In genomic region chr6:124436803-124437202, GRCh38 we compare ENCODE assay signal across 26 cellular contexts.
DNase-seq lines count a peak whose midpoint lies in the region; ATAC-seq, FAIRE-seq and TF ChIP-seq lines count a peak whose summit lies in the region.
"Had no signal": no experiment of that assay in that cellular context is flagged by ENCODE, and none has a peak within 500 bp of the region (broad histone marks: within the 10 kb centered on the region; RNA-seq: fewer than 3 reads in every experiment).

No MANE protein-coding gene starts in this region.

- POLR2A ChIA-PET in GM12878 (lab: Charles Lee) = no interaction called here

- H3K36me3 ChIP-seq in GM12878 (ENCODE audit: control insufficient read depth in 2 of 2, insufficient read depth in 2 of 2, low read length in 1 of 2) = no peaks in the 10 kb centered on the region

- intact Hi-C loops in GM12878 (cut with micrococcal nuclease; ENCODE audit: unreplicated experiment) = no loop called here

- CTCF ChIA-PET in GM12878 (lab: Yijun Ruan, JAX) = no interaction called here

- peak; percentile 54 for ATAC-seq in GM18498 (IDR thresholded peaks at IDR 0.05; ENCODE audit: unreplicated experiment)
- ATAC-seq in GM19463 (IDR thresholded peaks at IDR 0.05; ENCODE audit: unreplicated experiment) = peak; percentile 48
- peak; percentile 45 for ATAC-seq in HG03095 (IDR thresholded peaks at IDR 0.05; ENCODE audit: unreplicated experiment)
- ATAC-seq in GM12878 = peak; percentile 49
- ATAC-seq in HG02885 (IDR thresholded peaks at IDR 0.05; ENCODE audit: poor library complexity, unreplicated experiment) = no peak
- ATAC-seq: Panc1 had no signal

- H2AFZ ChIP-seq in GM12878 (ENCODE audit: control insufficient read depth, low read depth, low read length) = no peak overlapping the region

- no peak for TF ChIP-seq EP300 in GM12878 (IDR thresholded peaks at IDR 0.05; ENCODE audit: borderline replicate concordance in 1 of 2, control insufficient read depth in 1 of 2, low read depth in 2 of 2, low read length in 2 of 2)

- DNase-seq in GM12878 (ENCODE audit: low read depth, low spot score) = no peak
- DNase-seq in NCI-H82 treated with DMSO at 0.1 percent for 48 hours (lab: John Stamatoyannopoulos, UW; ENCODE audit: unreplicated experiment) = no peak
- no peak for DNase-seq in ACHN
- no peak for DNase-seq in activated naive CD4-positive, alpha-beta T cell treated with anti-CD3 and anti-CD28 coated beads, Interleukin-2, amount 50 U/mL, for 16 hours
- DNase-seq: AML-193; C1 segment of cervical spinal cord; Calu3; CD8-positive, alpha-beta memory T cell; DMS53; EL; GF-D8; H7; Kasumi-1; NCI-H1436; NCI-H187 treated with DMSO at 0.1 percent for 48 hours; NCI-H2107; NCI-H69; SIG-M5; SK-N-SH; T-helper 2 cell had no signal

- H3K4me2 ChIP-seq in GM12878 (ENCODE audit: control insufficient read depth, insufficient read depth) = no peak overlapping the region; the same call in 1 of the 2 replicates
- H3K4me2 ChIP-seq: SK-N-SH had no signal

- H3K4me3 ChIP-seq in GM12878 = no peak overlapping the region

- H3K79me2 ChIP-seq in GM12878 (ENCODE audit: control insufficient read depth, insufficient read depth, low read length) = no peaks in the 10 kb centered on the region

- 34% methylated on average over 3 of the region's 3 CpGs for WGBS in GM12878 (ENCODE audit: insufficient coverage, insufficient replicate concordance, low lambda C conversion rate, missing lambda C conversion rate)

- BruUV-seq in GM12878 (replicated peaks; lab: Mats Ljungman, UMichigan) = no TSS peak

- TF ChIP-seq RAD21 in GM12878 (IDR thresholded peaks at IDR 0.05; ENCODE audit: insufficient read depth, low read depth, low read length) = no peak

- no peak for FAIRE-seq in GM12878 (lab: Jason Lieb, UNC)

- no peak overlapping the region for H3K27ac ChIP-seq in GM12878 (ENCODE audit: control insufficient read depth, insufficient read depth)
- H3K27ac ChIP-seq: 22Rv1 had no signal

- in situ Hi-C loops in GM12878 (cut with MboI) (no loop called here), ACHN (cut with HindIII; ENCODE audit: low pct_ligation_motif_present, low pct_unique_long_range_greater_than_20kb, low sequenced_read_pairs) (no loop called here)

- SMC1A ChIA-PET in GM12878 (lab: Charles Lee; ENCODE audit: uncharacterized antibody, unreplicated experiment) = no interaction called here

- no peak for TF ChIP-seq POLR2A in GM12878 (IDR thresholded peaks at IDR 0.05; ENCODE audit: low read depth, low read length)

- no peak for TF ChIP-seq CTCF in GM12878 (IDR thresholded peaks at IDR 0.05 in 2 of 3, conservative IDR thresholded peaks at IDR 0.05 in 1 of 3; ENCODE audit: control insufficient read depth in 2 of 3, extremely low read depth in 1 of 3, insufficient read depth in 1 of 3, low read depth in 3 of 3, low read length in 3 of 3)

- H3K27me3 ChIP-seq in GM12878 (replicated peaks in 1 of 2; ENCODE audit: control insufficient read depth in 2 of 2, insufficient read depth in 2 of 2, low read length in 1 of 2) = no peaks in the 10 kb centered on the region

- RAD21 ChIA-PET in GM12878 (lab: Charles Lee; ENCODE audit: unreplicated experiment) = no interaction called here

- H3K9me3 ChIP-seq in GM12878 (replicated peaks; ENCODE audit: control insufficient read depth, insufficient read depth, low read length) = no peaks in the 10 kb centered on the region
- H3K9me3 ChIP-seq: SK-N-SH had no signal

- no peak overlapping the region for H3K9ac ChIP-seq in GM12878 (ENCODE audit: control insufficient read depth, insufficient read depth, low read length)
- H3K9ac ChIP-seq: SK-N-SH had no signal

- H3K4me1 ChIP-seq in GM12878 (ENCODE audit: control insufficient read depth, insufficient read depth, low read length) = no peaks in the 10 kb centered on the region

- no peaks in the 10 kb centered on the region for H4K20me1 ChIP-seq in GM12878 (ENCODE audit: control insufficient read depth, insufficient read depth)

TF ChIP-seq in GM12878, 131 proteins besides CTCF, POLR2A, EP300 and RAD21 (continues in another document):
- TF ChIP-seq CREM (IDR thresholded peaks at IDR 0.05; ENCODE audit: low read depth) (no peak), E2F8 (IDR thresholded peaks at IDR 0.05; ENCODE audit: low read depth, partially characterized antibody) (no peak), ZNF207 (IDR thresholded peaks at IDR 0.05; ENCODE audit: borderline replicate concordance) (no peak), GATAD2B (conservative IDR thresholded peaks at IDR 0.05; ENCODE audit: low read depth) (no peak), SMAD5 (IDR thresholded peaks at IDR 0.05; ENCODE audit: low read depth) (no peak), WRNIP1 (IDR thresholded peaks at IDR 0.05; ENCODE audit: borderline replicate concordance, low read depth, low read length) (no peak), CUX1 (IDR thresholded peaks at IDR 0.05; ENCODE audit: insufficient replicate concordance, low read depth, low read length) (no peak), JUNB (IDR thresholded peaks at IDR 0.05) (no peak), SMC3 (IDR thresholded peaks at IDR 0.05; ENCODE audit: borderline replicate concordance, low read length) (no peak)
